ENCODE assay signal across 12 cellular contexts in genomic region chrX:155766321-155766720, GRCh38.
DNase-seq lines count a peak whose midpoint lies in the region; ATAC-seq and TF ChIP-seq lines count a peak whose summit lies in the region.
"Had no signal": no experiment of that assay in that cellular context is flagged by ENCODE, and none has a peak within 500 bp of the region (broad histone marks: within the 10 kb centered on the region; RNA-seq: fewer than 3 reads in every experiment).

No MANE protein-coding gene starts in this region.

- H2AFZ ChIP-seq in GM23248: peak overlapping the region; percentile 88

- H4K20me1 ChIP-seq in GM23248 (ENCODE audit: insufficient read depth): no peaks in the 10 kb centered on the region

- TF ChIP-seq POLR2A in sigmoid colon (IDR thresholded peaks at IDR 0.05): no peak
- no peak for TF ChIP-seq POLR2A in ovary (IDR thresholded peaks at IDR 0.05)

- H3K27ac ChIP-seq in GM23248 (peak overlapping the region; percentile 3; the same call in 1 of the 2 replicates), SK-N-MC (no peak overlapping the region), sigmoid colon (peak overlapping the region in 3 of 4 donors; percentile 49 to 67 (median 66)), ovary (no peak overlapping the region)

- peak overlapping the region; percentile 94 for H3K27ac Mint-ChIP-seq in glutamatergic neuron (ENCODE audit: unreplicated experiment)
- H3K27ac Mint-ChIP-seq: activated naive CD8-positive, alpha-beta T cell treated with anti-CD3 and anti-CD28 coated beads, Interleukin-2, amount 10 ng/mL, durations not matched to agents 7 days and 5 days had no signal

- intact Hi-C loops in sigmoid colon (cut with DNase I): no loop called here
- intact Hi-C loops in ovary (cut with DNase I): no loop called here

- H3K36me3 ChIP-seq in GM23248 (ENCODE audit: low read depth): no peaks in the 10 kb centered on the region
- H3K36me3 ChIP-seq in SK-N-MC (ENCODE audit: insufficient read depth, low read length): no peaks in the 10 kb centered on the region
- no peaks in the 10 kb centered on the region for H3K36me3 ChIP-seq in sigmoid colon
- H3K36me3 ChIP-seq in ovary: no peaks in the 10 kb centered on the region

- peaks cover 6% of the 10 kb centered on the region for H3K9me3 Mint-ChIP-seq in glutamatergic neuron (ENCODE audit: unreplicated experiment)

- no peaks in the 10 kb centered on the region for H3K9me3 ChIP-seq in GM23248 (ENCODE audit: low read depth)
- no peaks in the 10 kb centered on the region for H3K9me3 ChIP-seq in SK-N-MC (ENCODE audit: low read depth, low read length)
- H3K9me3 ChIP-seq in sigmoid colon: no peaks in the 10 kb centered on the region
- no peaks in the 10 kb centered on the region for H3K9me3 ChIP-seq in ovary

- DNase-seq in GM23248: peak; percentile 3
- DNase-seq in SK-N-MC (ENCODE audit: low read depth, low spot score): no peak
- DNase-seq in glutamatergic neuron: no peak
- DNase-seq in sigmoid colon: no peak
- DNase-seq in activated CD4-positive, alpha-beta T cell treated with anti-CD3 and anti-CD28 coated beads for 4 hours: no peak
- DNase-seq in ovary: no peak
- DNase-seq: activated CD8-positive, alpha-beta memory T cell treated with anti-CD3 and anti-CD28 coated beads, Interleukin-2, amount 50 U/mL, for 4 hours; activated naive CD8-positive, alpha-beta T cell treated with anti-CD3 and anti-CD28 coated beads, Interleukin-2, amount 10 ng/mL, durations not matched to agents 7 days and 5 days; CD8-positive, alpha-beta memory T cell; NCI-H2081; NK-92 treated with Interleukin-12 subunit alpha and Interleukin-12 subunit beta, amount 100 ng/mL, for 24 hours had no signal

- TF ChIP-seq CTCF in glutamatergic neuron (IDR thresholded peaks at IDR 0.05; ENCODE audit: partially characterized antibody, unreplicated experiment): no peak
- TF ChIP-seq CTCF in sigmoid colon (IDR thresholded peaks at IDR 0.05): no peak
- TF ChIP-seq CTCF in ovary (IDR thresholded peaks at IDR 0.05): no peak

- H3K4me3 ChIP-seq in GM23248: peak overlapping the region; percentile 85
- H3K4me3 ChIP-seq in SK-N-MC: peak overlapping the region; percentile 78
- no peak overlapping the region for H3K4me3 ChIP-seq in sigmoid colon
- H3K4me3 ChIP-seq in ovary: no peak overlapping the region

- no peaks in the 10 kb centered on the region for H3K27me3 Mint-ChIP-seq in glutamatergic neuron (ENCODE audit: unreplicated experiment)
- H3K27me3 Mint-ChIP-seq: activated naive CD8-positive, alpha-beta T cell treated with anti-CD3 and anti-CD28 coated beads, Interleukin-2, amount 10 ng/mL, durations not matched to agents 7 days and 5 days had no signal

- H3K36me3 Mint-ChIP-seq in glutamatergic neuron (ENCODE audit: unreplicated experiment): no peaks in the 10 kb centered on the region

- TF ChIP-seq EP300 in sigmoid colon (IDR thresholded peaks at IDR 0.05): no peak
- TF ChIP-seq EP300 in ovary (IDR thresholded peaks at IDR 0.05): no peak

- H3K9me2 ChIP-seq in GM23248 (ENCODE audit: insufficient read depth): no peaks in the 10 kb centered on the region

- in situ Hi-C loops in GM23248 (cut with MboI): no loop called here

- H3K4me3 Mint-ChIP-seq in glutamatergic neuron (ENCODE audit: unreplicated experiment): peak overlapping the region; percentile 88

- H3K27me3 ChIP-seq in GM23248 (replicated peaks; ENCODE audit: insufficient read depth) (no peaks in the 10 kb centered on the region), sigmoid colon (no peaks in the 10 kb centered on the region), ovary (no peaks in the 10 kb centered on the region)

- no peak overlapping the region for H3K9ac ChIP-seq in GM23248
- H3K9ac ChIP-seq in SK-N-MC (ENCODE audit: insufficient read length): peak overlapping the region; percentile 33

- no peaks in the 10 kb centered on the region for H3K79me2 ChIP-seq in GM23248 (ENCODE audit: insufficient read depth)

- ATAC-seq in HG03039 (IDR thresholded peaks at IDR 0.05; ENCODE audit: unreplicated experiment): no peak

- 6 to 8% methylated on average over 1 of the region's 1 CpG for WGBS in GM23248 (ENCODE audit: low coverage in 1 of 2, low lambda C conversion rate in 2 of 2, missing lambda C conversion rate in 2 of 2), 2 experiments
- WGBS in sigmoid colon, 2 donors: 49 to 54% methylated on average over 1 of the region's 1 CpG
- 31 to 47% (median 33%) methylated on average over 1 of the region's 1 CpG for WGBS in ovary, 3 donors

- no peaks in the 10 kb centered on the region; the same call in 1 of the 2 replicates for H3F3A ChIP-seq in GM23248 (ENCODE audit: insufficient read depth)

- H3K4me1 ChIP-seq in GM23248 (ENCODE audit: insufficient read depth): no peaks in the 10 kb centered on the region
- H3K4me1 ChIP-seq in sigmoid colon: peaks cover 0 to 8% (median 0%) of the 10 kb centered on the region in 4 donors
- peaks cover 2% of the 10 kb centered on the region for H3K4me1 ChIP-seq in ovary (ENCODE audit: insufficient read depth)

- no peaks in the 10 kb centered on the region for H3K4me1 Mint-ChIP-seq in glutamatergic neuron (ENCODE audit: low read depth, unreplicated experiment)

- peak overlapping the region; percentile 84 for H3K4me2 ChIP-seq in GM23248 (ENCODE audit: unreplicated experiment)

Comparison
In these comparisons a context has a peak if more than half of its experiments do, and no peak if none do; other contexts are left out.
1. H3K27ac ChIP-seq: peak in GM23248 (single experiment) and sigmoid colon (3 of 4); none in SK-N-MC (single experiment) and ovary (0 of 2).
2. H3K4me3 ChIP-seq: peak in GM23248 (single experiment) and SK-N-MC (single experiment); none in sigmoid colon (0 of 4) and ovary (single experiment).